1 cellular context compared by ENCODE assay signal in genomic region chr1:158148458-158148857, GRCh38.
TF ChIP-seq lines count a peak whose summit lies in the region.

No MANE protein-coding gene starts in this region.

TF ChIP-seq in WTC11, 78 proteins besides CTCF, POLR2A, EP300 and RAD21 (continued from another document):
- TF ChIP-seq, protein P1, sequence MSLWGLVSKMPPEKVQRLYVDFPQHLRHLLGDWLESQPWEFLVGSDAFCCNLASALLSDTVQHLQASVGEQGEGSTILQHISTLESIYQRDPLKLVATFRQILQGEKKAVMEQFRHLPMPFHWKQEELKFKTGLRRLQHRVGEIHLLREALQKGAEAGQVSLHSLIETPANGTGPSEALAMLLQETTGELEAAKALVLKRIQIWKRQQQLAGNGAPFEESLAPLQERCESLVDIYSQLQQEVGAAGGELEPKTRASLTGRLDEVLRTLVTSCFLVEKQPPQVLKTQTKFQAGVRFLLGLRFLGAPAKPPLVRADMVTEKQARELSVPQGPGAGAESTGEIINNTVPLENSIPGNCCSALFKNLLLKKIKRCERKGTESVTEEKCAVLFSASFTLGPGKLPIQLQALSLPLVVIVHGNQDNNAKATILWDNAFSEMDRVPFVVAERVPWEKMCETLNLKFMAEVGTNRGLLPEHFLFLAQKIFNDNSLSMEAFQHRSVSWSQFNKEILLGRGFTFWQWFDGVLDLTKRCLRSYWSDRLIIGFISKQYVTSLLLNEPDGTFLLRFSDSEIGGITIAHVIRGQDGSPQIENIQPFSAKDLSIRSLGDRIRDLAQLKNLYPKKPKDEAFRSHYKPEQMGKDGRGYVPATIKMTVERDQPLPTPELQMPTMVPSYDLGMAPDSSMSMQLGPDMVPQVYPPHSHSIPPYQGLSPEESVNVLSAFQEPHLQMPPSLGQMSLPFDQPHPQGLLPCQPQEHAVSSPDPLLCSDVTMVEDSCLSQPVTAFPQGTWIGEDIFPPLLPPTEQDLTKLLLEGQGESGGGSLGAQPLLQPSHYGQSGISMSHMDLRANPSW (CRISPR knock-in tag; conservative IDR thresholded peaks at IDR 0.05; ENCODE audit: low read depth): no peak
- TF ChIP-seq, protein P2, sequence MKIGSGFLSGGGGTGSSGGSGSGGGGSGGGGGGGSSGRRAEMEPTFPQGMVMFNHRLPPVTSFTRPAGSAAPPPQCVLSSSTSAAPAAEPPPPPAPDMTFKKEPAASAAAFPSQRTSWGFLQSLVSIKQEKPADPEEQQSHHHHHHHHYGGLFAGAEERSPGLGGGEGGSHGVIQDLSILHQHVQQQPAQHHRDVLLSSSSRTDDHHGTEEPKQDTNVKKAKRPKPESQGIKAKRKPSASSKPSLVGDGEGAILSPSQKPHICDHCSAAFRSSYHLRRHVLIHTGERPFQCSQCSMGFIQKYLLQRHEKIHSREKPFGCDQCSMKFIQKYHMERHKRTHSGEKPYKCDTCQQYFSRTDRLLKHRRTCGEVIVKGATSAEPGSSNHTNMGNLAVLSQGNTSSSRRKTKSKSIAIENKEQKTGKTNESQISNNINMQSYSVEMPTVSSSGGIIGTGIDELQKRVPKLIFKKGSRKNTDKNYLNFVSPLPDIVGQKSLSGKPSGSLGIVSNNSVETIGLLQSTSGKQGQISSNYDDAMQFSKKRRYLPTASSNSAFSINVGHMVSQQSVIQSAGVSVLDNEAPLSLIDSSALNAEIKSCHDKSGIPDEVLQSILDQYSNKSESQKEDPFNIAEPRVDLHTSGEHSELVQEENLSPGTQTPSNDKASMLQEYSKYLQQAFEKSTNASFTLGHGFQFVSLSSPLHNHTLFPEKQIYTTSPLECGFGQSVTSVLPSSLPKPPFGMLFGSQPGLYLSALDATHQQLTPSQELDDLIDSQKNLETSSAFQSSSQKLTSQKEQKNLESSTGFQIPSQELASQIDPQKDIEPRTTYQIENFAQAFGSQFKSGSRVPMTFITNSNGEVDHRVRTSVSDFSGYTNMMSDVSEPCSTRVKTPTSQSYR (CRISPR knock-in tag; IDR thresholded peaks at IDR 0.05): no peak
- TF ChIP-seq E2F4 (CRISPR knock-in tag; IDR thresholded peaks at IDR 0.05; ENCODE audit: borderline replicate concordance, low read depth) (no peak), CREM (CRISPR knock-in tag; IDR thresholded peaks at IDR 0.05) (no peak)
- TF ChIP-seq, protein P3, sequence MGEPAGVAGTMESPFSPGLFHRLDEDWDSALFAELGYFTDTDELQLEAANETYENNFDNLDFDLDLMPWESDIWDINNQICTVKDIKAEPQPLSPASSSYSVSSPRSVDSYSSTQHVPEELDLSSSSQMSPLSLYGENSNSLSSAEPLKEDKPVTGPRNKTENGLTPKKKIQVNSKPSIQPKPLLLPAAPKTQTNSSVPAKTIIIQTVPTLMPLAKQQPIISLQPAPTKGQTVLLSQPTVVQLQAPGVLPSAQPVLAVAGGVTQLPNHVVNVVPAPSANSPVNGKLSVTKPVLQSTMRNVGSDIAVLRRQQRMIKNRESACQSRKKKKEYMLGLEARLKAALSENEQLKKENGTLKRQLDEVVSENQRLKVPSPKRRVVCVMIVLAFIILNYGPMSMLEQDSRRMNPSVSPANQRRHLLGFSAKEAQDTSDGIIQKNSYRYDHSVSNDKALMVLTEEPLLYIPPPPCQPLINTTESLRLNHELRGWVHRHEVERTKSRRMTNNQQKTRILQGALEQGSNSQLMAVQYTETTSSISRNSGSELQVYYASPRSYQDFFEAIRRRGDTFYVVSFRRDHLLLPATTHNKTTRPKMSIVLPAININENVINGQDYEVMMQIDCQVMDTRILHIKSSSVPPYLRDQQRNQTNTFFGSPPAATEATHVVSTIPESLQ (CRISPR knock-in tag; IDR thresholded peaks at IDR 0.05): no peak
